8 cellular contexts compared by ENCODE assay signal in the genomic region with DNA sequence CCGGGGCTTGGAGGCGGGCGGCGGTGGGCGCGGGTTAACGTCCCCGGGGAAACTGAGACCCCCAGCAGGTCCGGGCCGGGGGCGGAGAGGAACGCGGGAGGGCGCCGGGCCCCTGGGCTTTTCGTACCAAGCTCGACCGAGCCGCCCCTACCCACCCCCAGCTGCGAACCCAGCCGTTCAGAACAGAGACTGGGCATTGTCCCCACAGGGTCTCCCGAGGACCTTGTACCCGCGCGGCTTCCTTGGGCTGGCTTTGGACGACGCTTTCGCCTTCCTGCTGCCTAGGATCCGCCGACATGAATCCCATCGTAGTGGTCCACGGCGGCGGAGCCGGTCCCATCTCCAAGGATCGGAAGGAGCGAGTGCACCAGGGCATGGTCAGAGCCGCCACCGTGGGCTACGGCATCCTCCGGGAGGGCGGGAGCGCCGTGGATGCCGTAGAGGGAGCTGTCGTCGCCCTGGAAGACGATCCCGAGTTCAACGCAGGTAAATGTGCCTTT. TPM values are rescaled to one million over a fixed set of nuclear protein-coding genes. Genes with fewer than 3 reads are reported as not detected.
A peak's percentile ranks its signal among the peaks of the same experiment; 100 is the strongest.
DNase-seq lines count a peak whose midpoint lies in the region; ATAC-seq and TF ChIP-seq lines count a peak whose summit lies in the region.

No MANE protein-coding gene starts in this region.

- H3K9me3 Mint-ChIP-seq in activated CD8-positive, alpha-beta T cell treated with anti-CD3 and anti-CD28 coated beads for 36 hours = no peaks in the 10 kb centered on the region

- peak overlapping the region; percentile 87 for H3K4me3 ChIP-seq in HUES64 (ENCODE audit: low read length)

- ATAC-seq in activated CD8-positive, alpha-beta T cell treated with anti-CD3 and anti-CD28 coated beads for 36 hours = peak; percentile 26
- ATAC-seq in foreskin keratinocyte (peak; percentile 45), HG03378 (IDR thresholded peaks at IDR 0.05; ENCODE audit: unreplicated experiment) (no peak)

- H3K36me3 Mint-ChIP-seq in activated CD8-positive, alpha-beta T cell treated with anti-CD3 and anti-CD28 coated beads for 36 hours (ENCODE audit: low read depth) = no peaks in the 10 kb centered on the region

- peak overlapping the region; percentile 80 for H3K4me3 Mint-ChIP-seq in activated CD8-positive, alpha-beta T cell treated with anti-CD3 and anti-CD28 coated beads for 36 hours

- DNase-seq in ELF-1 (ENCODE audit: low read depth, low spot score) (peak; percentile 55), foreskin keratinocyte (no peak), nucleus accumbens (lab: John Stamatoyannopoulos, UW) (peak in 47 of 56 donors; percentile 1 to 76 (median 47)), activated gamma-delta T cell (lab: John Stamatoyannopoulos, UW) (no peak), NOMO-1 treated with DMSO at 0.1 percent for 48 hours (lab: John Stamatoyannopoulos, UW; ENCODE audit: unreplicated experiment) (no peak)
- DNase-seq in activated CD8-positive, alpha-beta T cell treated with anti-CD3 and anti-CD28 coated beads for 36 hours = peak; percentile 11

- H3K4me1 ChIP-seq in HUES64 (ENCODE audit: insufficient read depth, low read length) (peaks cover 4% of the 10 kb centered on the region; the same call in 1 of the 2 replicates), foreskin keratinocyte (no peaks in the 10 kb centered on the region)

- POLR2A ChIA-PET in activated CD8-positive, alpha-beta T cell treated with anti-CD3 and anti-CD28 coated beads for 36 hours (lab: Charles Lee) = interaction anchor here (1.0 to 1.3 kb wide), 3 partner anchors 14 to 40 kb away, joined by 3 read pairs; no protein-coding TSS in a partner anchor

- no peak overlapping the region for H3K27ac Mint-ChIP-seq in activated CD8-positive, alpha-beta T cell treated with anti-CD3 and anti-CD28 coated beads for 36 hours

- peaks cover 8% of the 10 kb centered on the region for H3K4me1 Mint-ChIP-seq in activated CD8-positive, alpha-beta T cell treated with anti-CD3 and anti-CD28 coated beads for 36 hours (ENCODE audit: low read depth)

- H3K27ac ChIP-seq in HUES64 (ENCODE audit: low read depth, low read length) = no peak overlapping the region; the same call in 1 of the 2 replicates
- no peak overlapping the region for H3K27ac ChIP-seq in foreskin keratinocyte

- 1% methylated on average over 50 of the region's 50 CpGs for WGBS in HUES64

- peak overlapping the region; percentile 71 for H3K9ac ChIP-seq in HUES64 (ENCODE audit: low read depth, low read length)

- no peak for TF ChIP-seq CTCF in activated CD8-positive, alpha-beta T cell treated with anti-CD3 and anti-CD28 coated beads for 36 hours (IDR thresholded peaks at IDR 0.05)
- no peak for TF ChIP-seq CTCF in foreskin keratinocyte (conservative IDR thresholded peaks at IDR 0.05)

- CTCF ChIA-PET in activated CD8-positive, alpha-beta T cell treated with anti-CD3 and anti-CD28 coated beads for 36 hours (lab: Charles Lee) = interaction anchor here (0.8 to 4.5 kb wide), 8 partner anchors 10 to 205 kb away, joined by 3 to 45 read pairs (median 4); no protein-coding TSS in a partner anchor

- intact Hi-C loops in activated CD8-positive, alpha-beta T cell treated with anti-CD3 and anti-CD28 coated beads for 36 hours (cut with micrococcal nuclease) = no loop called here

- peaks cover 22% of the 10 kb centered on the region; the same call in 1 of the 2 replicates for H3K36me3 ChIP-seq in HUES64 (ENCODE audit: insufficient read depth, low read length)

- H3K27me3 Mint-ChIP-seq in activated CD8-positive, alpha-beta T cell treated with anti-CD3 and anti-CD28 coated beads for 36 hours = peaks cover 4% of the 10 kb centered on the region

- H3K9me3 ChIP-seq in HUES64 (ENCODE audit: insufficient read depth, low read depth, low read length) = no peaks in the 10 kb centered on the region

- peaks cover 17% of the 10 kb centered on the region for H3K27me3 ChIP-seq in HUES64 (ENCODE audit: insufficient read depth, low read length)
- H3K27me3 ChIP-seq in foreskin keratinocyte = peaks cover 55% of the 10 kb centered on the region

RNA-seq across cellular contexts. Expression of a gene that starts 0.5 kb away (rescaled TPM):
- 23.6 TPM for polyA plus RNA-seq in HUES64 (2013, experiment 1 of 2)
- polyA plus RNA-seq in HUES64 (2013, experiment 2 of 2) = 30.4 TPM
- total RNA-seq in activated CD8-positive, alpha-beta T cell treated with anti-CD3 and anti-CD28 coated beads for 36 hours = 1 to 10 TPM; 6.4 to 6.7 TPM
- 0.18 and 0.20 TPM in 2 replicates for total RNA-seq in foreskin keratinocyte
- polyA plus RNA-seq in foreskin keratinocyte = 0.26 and 0.41 TPM in 2 replicates

RNA-seq across cellular contexts. Expression of a gene that starts 38.9 kb away (rescaled TPM):
- not detected for polyA plus RNA-seq in HUES64 (2013, experiment 1 of 2)
- polyA plus RNA-seq in HUES64 (2013, experiment 2 of 2) = not detected
- total RNA-seq in activated CD8-positive, alpha-beta T cell treated with anti-CD3 and anti-CD28 coated beads for 36 hours = not detected
- not detected in 2 replicates for total RNA-seq in foreskin keratinocyte
- polyA plus RNA-seq in foreskin keratinocyte = not detected in 2 replicates

Comparison
In these comparisons a context has a peak if more than half of its experiments do, and no peak if none do; other contexts are left out.
1. DNase-seq: peak in ELF-1 (single experiment), activated CD8-positive, alpha-beta T cell treated with anti-CD3 and anti-CD28 coated beads for 36 hours (single experiment) and nucleus accumbens (47 of 56); none in foreskin keratinocyte (0 of 2), activated gamma-delta T cell (single experiment) and NOMO-1 treated with DMSO at 0.1 percent for 48 hours (single experiment).